ENCODE assay signal across 13 cellular contexts in genomic region chr19:31314849-31315620, GRCh38. TPM values are rescaled to one million over a fixed set of nuclear protein-coding genes. Genes with fewer than 3 reads are reported as not detected.
DNase-seq lines count a peak whose midpoint lies in the region; TF ChIP-seq lines count a peak whose summit lies in the region.
"Had no signal": no experiment of that assay in that cellular context is flagged by ENCODE, and none has a peak within 500 bp of the region (broad histone marks: within the 10 kb centered on the region; RNA-seq: fewer than 3 reads in every experiment).

No MANE protein-coding gene starts in this region.

- DNase-seq in AG09319 (ENCODE audit: extremely low read depth, low read depth): no peak
- peak; percentile 72 for DNase-seq in LNCaP clone FGC (ENCODE audit: low read depth)
- DNase-seq in dorsolateral prefrontal cortex: no peak
- no peak for DNase-seq in nephron progenitor cell
- no peak for DNase-seq in effector memory CD4-positive, alpha-beta T cell
- no peak for DNase-seq in T-helper 2 cell
- DNase-seq in activated naive CD8-positive, alpha-beta T cell treated with anti-CD3 and anti-CD28 coated beads for 36 hours: no peak
- DNase-seq in NCI-H2029 treated with DMSO at 0.1 percent for 48 hours (lab: John Stamatoyannopoulos, UW): no peak
- DNase-seq: activated CD8-positive, alpha-beta memory T cell treated with anti-CD3 and anti-CD28 coated beads, Interleukin-2, amount 50 U/mL, for 4 hours; activated naive CD8-positive, alpha-beta T cell treated with anti-CD3 and anti-CD28 coated beads, Interleukin-2, amount 50 U/mL, for 24 hours; nucleus accumbens; SIG-M5 had no signal

- H3K4me3 ChIP-seq in LNCaP clone FGC (ENCODE audit: low read depth, low read length): no peak overlapping the region
- peak overlapping the region in 4 of 59 donors; percentile 35 to 52 (median 48) for H3K4me3 ChIP-seq in dorsolateral prefrontal cortex
- H3K4me3 ChIP-seq in effector memory CD4-positive, alpha-beta T cell (ENCODE audit: insufficient read depth, low read depth, low read length, poor library complexity, severe bottlenecking): no peak overlapping the region

- TF ChIP-seq CTCF in AG09319 (IDR thresholded peaks at IDR 0.05; ENCODE audit: low read depth, low read length) (peak; percentile 54), LNCaP clone FGC (IDR thresholded peaks at IDR 0.05; ENCODE audit: control insufficient read depth, extremely low read depth, insufficient read depth) (peak; percentile 64), dorsolateral prefrontal cortex (IDR thresholded peaks at IDR 0.05 in 54 of 56, conservative IDR thresholded peaks at IDR 0.05 in 2 of 56; ENCODE audit: low read depth in 1 of 56, partially characterized antibody in 56 of 56) (peak in 1 of 56 donors; percentile 14), nephron progenitor cell (IDR thresholded peaks at IDR 0.05) (peak; percentile 19)

- H3K9me3 Mint-ChIP-seq in nephron progenitor cell: no peaks in the 10 kb centered on the region
- H3K9me3 Mint-ChIP-seq in activated naive CD8-positive, alpha-beta T cell treated with anti-CD3 and anti-CD28 coated beads for 36 hours: no peaks in the 10 kb centered on the region
- H3K9me3 Mint-ChIP-seq: activated naive CD8-positive, alpha-beta T cell treated with anti-CD3 and anti-CD28 coated beads, Interleukin-2, amount 50 U/mL, for 24 hours had no signal

- H3K27me3 Mint-ChIP-seq in nephron progenitor cell (ENCODE audit: low read depth, poor library complexity): peaks cover 11% of the 10 kb centered on the region
- peaks cover 15% of the 10 kb centered on the region for H3K27me3 Mint-ChIP-seq in activated naive CD8-positive, alpha-beta T cell treated with anti-CD3 and anti-CD28 coated beads for 36 hours

- peaks cover 0 to 19% (median 0%) of the 10 kb centered on the region in 45 donors for H3K27me3 ChIP-seq in dorsolateral prefrontal cortex
- no peaks in the 10 kb centered on the region for H3K27me3 ChIP-seq in effector memory CD4-positive, alpha-beta T cell (replicated peaks; ENCODE audit: control insufficient read depth, insufficient read depth, low read length, poor library complexity, severe bottlenecking)
- H3K27me3 ChIP-seq: BLaER1 treated with 17β-estradiol and CSF1 and Interleukin-3, amounts not matched to agents 10 nM and 100 nM had no signal

- H3K36me3 ChIP-seq in effector memory CD4-positive, alpha-beta T cell (ENCODE audit: control insufficient read depth, insufficient read depth, low read length): no peaks in the 10 kb centered on the region

- peaks cover 5% of the 10 kb centered on the region for H3K36me3 Mint-ChIP-seq in nephron progenitor cell (ENCODE audit: low read depth)
- no peaks in the 10 kb centered on the region for H3K36me3 Mint-ChIP-seq in activated naive CD8-positive, alpha-beta T cell treated with anti-CD3 and anti-CD28 coated beads for 36 hours

- intact Hi-C loops in dorsolateral prefrontal cortex (cut with DNase I): no loop called here

- H3K4me3 Mint-ChIP-seq in nephron progenitor cell: no peak overlapping the region
- no peak overlapping the region for H3K4me3 Mint-ChIP-seq in activated naive CD8-positive, alpha-beta T cell treated with anti-CD3 and anti-CD28 coated beads for 36 hours
- H3K4me3 Mint-ChIP-seq: activated naive CD8-positive, alpha-beta T cell treated with anti-CD3 and anti-CD28 coated beads, Interleukin-2, amount 50 U/mL, for 24 hours had no signal

- no peaks in the 10 kb centered on the region for H3K4me1 ChIP-seq in effector memory CD4-positive, alpha-beta T cell (ENCODE audit: control insufficient read depth, insufficient read depth, low read length, poor library complexity, severe bottlenecking)

- peak overlapping the region in 52 of 59 donors; percentile 9 to 91 (median 77) for H3K27ac ChIP-seq in dorsolateral prefrontal cortex
- no peak overlapping the region for H3K27ac ChIP-seq in effector memory CD4-positive, alpha-beta T cell (ENCODE audit: insufficient read depth, low read length, poor library complexity, severe bottlenecking)

- H3K27ac Mint-ChIP-seq in nephron progenitor cell: no peak overlapping the region
- no peak overlapping the region for H3K27ac Mint-ChIP-seq in activated naive CD8-positive, alpha-beta T cell treated with anti-CD3 and anti-CD28 coated beads for 36 hours
- H3K27ac Mint-ChIP-seq: activated naive CD8-positive, alpha-beta T cell treated with anti-CD3 and anti-CD28 coated beads, Interleukin-2, amount 50 U/mL, for 24 hours had no signal

- peaks cover 72% of the 10 kb centered on the region for H3K4me1 Mint-ChIP-seq in nephron progenitor cell
- peaks cover 3% of the 10 kb centered on the region for H3K4me1 Mint-ChIP-seq in activated naive CD8-positive, alpha-beta T cell treated with anti-CD3 and anti-CD28 coated beads for 36 hours

- H3K9me3 ChIP-seq in effector memory CD4-positive, alpha-beta T cell (ENCODE audit: control insufficient read depth, low read length): no peaks in the 10 kb centered on the region
- H3K9me3 ChIP-seq: BLaER1 treated with 17β-estradiol and CSF1 and Interleukin-3, amounts not matched to agents 10 nM and 100 nM had no signal

RNA-seq across cellular contexts. Expression of gene TSHZ3, which starts 34.2 kb away (rescaled TPM):
- total RNA-seq in dorsolateral prefrontal cortex: 10 to 100 TPM in 119 of 120 experiments, 1 to 10 TPM in 1; 8.4 to 35.0 (median 22.7) TPM
- total RNA-seq in activated naive CD8-positive, alpha-beta T cell treated with anti-CD3 and anti-CD28 coated beads for 36 hours: under 1 TPM; 0.06 TPM

Comparison
In these comparisons a context has a peak if more than half of its experiments do, and no peak if none do; other contexts are left out.
1. RNA of gene TSHZ3, which starts 34.2 kb away (total RNA-seq): 8.4 to 35.0 TPM in dorsolateral prefrontal cortex; 0.06 TPM in activated naive CD8-positive, alpha-beta T cell treated with anti-CD3 and anti-CD28 coated beads for 36 hours; every median in the first group is over 4 times any median in the second.